8 cellular contexts compared by ENCODE assay signal in genomic region chr9:134644715-134645606, GRCh38. TPM values are rescaled to one million over a fixed set of nuclear protein-coding genes. Genes with fewer than 3 reads are reported as not detected.
A peak's percentile ranks its signal among the peaks of the same experiment; 100 is the strongest.
DNase-seq lines count a peak whose midpoint lies in the region; ATAC-seq, FAIRE-seq and TF ChIP-seq lines count a peak whose summit lies in the region.

No MANE protein-coding gene starts in this region.

- no peak for ATAC-seq in HG03196 (IDR thresholded peaks at IDR 0.05; ENCODE audit: unreplicated experiment)
- ATAC-seq in GM21723 (IDR thresholded peaks at IDR 0.05; ENCODE audit: unreplicated experiment): no peak

- TF ChIP-seq CTCF in smooth muscle cell (IDR thresholded peaks at IDR 0.05; ENCODE audit: borderline replicate concordance, insufficient read depth, poor library complexity, severe bottlenecking): no peak
- TF ChIP-seq CTCF in Caco-2 (IDR thresholded peaks at IDR 0.05; ENCODE audit: insufficient read depth in 1 of 2, low read depth in 1 of 2, low read length in 1 of 2, severe bottlenecking in 1 of 2, unreplicated experiment in 1 of 2): no peak

- peaks cover 7% of the 10 kb centered on the region for H3K4me1 Mint-ChIP-seq in Caco-2 (ENCODE audit: low read depth, unreplicated experiment)

- H3K79me2 ChIP-seq in smooth muscle cell (ENCODE audit: low read depth): peaks cover 91% of the 10 kb centered on the region

- no peak for TF ChIP-seq POLR2A in H54 (IDR thresholded peaks at IDR 0.05; ENCODE audit: low read depth, low read length)

- DNase-seq in H54 (ENCODE audit: insufficient read length, low spot score): peak; percentile 93
- DNase-seq in astrocyte of the hippocampus (ENCODE audit: low read depth, low spot score): peak; percentile 94
- DNase-seq in smooth muscle cell (lab: John Stamatoyannopoulos, UW; ENCODE audit: unreplicated experiment): peak; percentile 51
- DNase-seq in Caco-2: no peak
- no peak for DNase-seq in NCI-H1092 treated with DMSO at 0.1 percent for 48 hours (lab: John Stamatoyannopoulos, UW)

- POLR2A ChIA-PET in Caco-2 (lab: Charles Lee): no interaction called here

- intact Hi-C loops in Caco-2 (cut with micrococcal nuclease; ENCODE audit: unreplicated experiment): loop anchor here (5.0 to 10.0 kb wide), 2 partner anchors 43 to 100 kb away; no protein-coding TSS in a partner anchor

- peaks cover 17% of the 10 kb centered on the region for H3K27me3 ChIP-seq in iPS-20b (ENCODE audit: insufficient read depth, low read length)
- no peaks in the 10 kb centered on the region for H3K27me3 ChIP-seq in smooth muscle cell (ENCODE audit: low read depth)
- H3K27me3 ChIP-seq in Caco-2 (replicated peaks; ENCODE audit: control insufficient read depth, insufficient read depth, low read length): no peaks in the 10 kb centered on the region

- H2AFZ ChIP-seq in smooth muscle cell (ENCODE audit: low read depth): no peak overlapping the region

- no peaks in the 10 kb centered on the region for H3K9me3 Mint-ChIP-seq in Caco-2 (ENCODE audit: unreplicated experiment)

- 11% methylated on average over 22 of the region's 22 CpGs for WGBS in smooth muscle cell (ENCODE audit: low lambda C conversion rate)

- CTCF ChIA-PET in Caco-2 (lab: Charles Lee): no interaction called here

- H3K4me1 ChIP-seq in iPS-20b (ENCODE audit: insufficient read depth, low read length) (peaks cover 7% of the 10 kb centered on the region; the same call in 1 of the 2 replicates), smooth muscle cell (ENCODE audit: low read depth) (peaks cover 27% of the 10 kb centered on the region), Caco-2 (peaks cover 10% of the 10 kb centered on the region)

- no TSS peak for BruUV-seq in Caco-2 (replicated peaks; lab: Mats Ljungman, UMichigan)

- H3K4me3 Mint-ChIP-seq in Caco-2 (ENCODE audit: unreplicated experiment): no peak overlapping the region

- H3K36me3 ChIP-seq in iPS-20b (ENCODE audit: insufficient read depth, low read depth, low read length) (no peaks in the 10 kb centered on the region), smooth muscle cell (ENCODE audit: low read depth) (no peaks in the 10 kb centered on the region), Caco-2 (ENCODE audit: control insufficient read depth, insufficient read depth, low read length) (no peaks in the 10 kb centered on the region)

- H3K27ac Mint-ChIP-seq in Caco-2 (ENCODE audit: unreplicated experiment): no peak overlapping the region

- H3K27ac ChIP-seq in iPS-20b (ENCODE audit: low read length) (no peak overlapping the region), smooth muscle cell (ENCODE audit: low read depth) (peak overlapping the region; percentile 82)

- H3K9ac ChIP-seq in iPS-20b (ENCODE audit: low read depth, low read length) (no peak overlapping the region), smooth muscle cell (ENCODE audit: low read depth) (peak overlapping the region; percentile 56)

- H3K4me2 ChIP-seq in smooth muscle cell: peak overlapping the region; percentile 86

- H4K20me1 ChIP-seq in smooth muscle cell (ENCODE audit: low read depth): peaks cover 80% of the 10 kb centered on the region

- no peaks in the 10 kb centered on the region for H3K27me3 Mint-ChIP-seq in Caco-2 (ENCODE audit: insufficient read depth, unreplicated experiment)

- H3K4me3 ChIP-seq in iPS-20b (ENCODE audit: low read length) (peak overlapping the region; percentile 3; the same call in 1 of the 2 replicates), smooth muscle cell (peak overlapping the region; percentile 50), Caco-2 (ENCODE audit: low read depth, low read length) (no peak overlapping the region)

- H3K36me3 Mint-ChIP-seq in Caco-2 (ENCODE audit: insufficient read depth, unreplicated experiment): peaks cover 8% of the 10 kb centered on the region

- FAIRE-seq in H54 (lab: Jason Lieb, UNC): peak; percentile 74

- peaks cover 68% of the 10 kb centered on the region for H3F3A ChIP-seq in smooth muscle cell (ENCODE audit: low read depth)

- H3K9me3 ChIP-seq in iPS-20b (ENCODE audit: insufficient read depth, low read depth, low read length) (no peaks in the 10 kb centered on the region), smooth muscle cell (replicated peaks; ENCODE audit: low read depth) (no peaks in the 10 kb centered on the region), Caco-2 (no peaks in the 10 kb centered on the region)

RNA-seq across cellular contexts. Expression of gene COL5A1, which starts 3.4 kb away (rescaled TPM):
- total RNA-seq in smooth muscle cell (1,084 and 1,167 TPM in 2 replicates), Caco-2 (2022) (4.8 and 5.7 TPM in 2 replicates)
- 1,100 and 1,443 TPM in 2 replicates for polyA plus RNA-seq in smooth muscle cell

Comparison
In these comparisons a context has a peak if more than half of its experiments do, and no peak if none do; other contexts are left out.
1. DNase-seq: peak in H54 (single experiment), astrocyte of the hippocampus (single experiment) and smooth muscle cell (single experiment); none in Caco-2 (0 of 2) and NCI-H1092 treated with DMSO at 0.1 percent for 48 hours (single experiment).
2. RNA of gene COL5A1, which starts 3.4 kb away (total RNA-seq): 1,084 to 1,167 TPM in smooth muscle cell; 4.8 to 5.7 TPM in Caco-2; every median in the first group is over 100 times any median in the second.